1 cellular context compared by ENCODE assay signal in the genomic region with DNA sequence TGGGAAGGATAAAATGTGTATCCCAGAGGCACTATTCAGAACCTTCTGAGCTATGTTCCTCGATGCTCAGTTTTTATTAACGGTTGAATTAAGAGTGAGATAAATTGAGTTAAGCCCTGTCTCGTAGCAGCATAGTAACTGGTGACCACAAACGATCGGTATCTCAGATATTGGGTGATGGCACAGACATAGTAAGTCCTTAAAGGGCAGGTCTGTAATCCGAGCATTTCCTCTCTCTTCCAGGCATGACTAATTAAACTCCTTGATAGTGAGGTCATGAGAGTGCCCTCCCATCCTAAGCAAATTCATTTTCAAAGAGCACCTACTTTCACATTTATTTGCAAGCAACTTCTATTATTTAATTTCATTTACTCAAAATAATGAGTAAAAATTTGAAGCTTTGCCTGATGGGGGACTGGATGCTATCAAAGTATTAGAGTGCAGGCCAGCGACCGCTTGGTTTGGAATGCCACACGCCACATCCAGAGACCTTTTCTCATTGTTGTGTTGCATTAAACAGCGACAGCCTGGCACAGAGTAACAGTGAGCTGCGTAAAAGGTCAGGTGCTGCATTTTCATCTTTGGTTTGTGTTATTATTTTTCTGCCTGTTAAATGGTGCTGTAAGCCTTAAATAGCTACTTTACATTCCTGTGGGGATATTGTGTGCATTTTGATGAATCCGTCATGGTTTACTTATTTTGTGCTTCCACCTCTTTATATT.
A peak's percentile ranks its signal among the peaks of the same experiment; 100 is the strongest.
TF ChIP-seq lines count a peak whose summit lies in the region.

No MANE protein-coding gene starts in this region.

TF ChIP-seq in IMR-90, 13 proteins besides CTCF, POLR2A, EP300 and RAD21:
- TF ChIP-seq, protein P1, sequence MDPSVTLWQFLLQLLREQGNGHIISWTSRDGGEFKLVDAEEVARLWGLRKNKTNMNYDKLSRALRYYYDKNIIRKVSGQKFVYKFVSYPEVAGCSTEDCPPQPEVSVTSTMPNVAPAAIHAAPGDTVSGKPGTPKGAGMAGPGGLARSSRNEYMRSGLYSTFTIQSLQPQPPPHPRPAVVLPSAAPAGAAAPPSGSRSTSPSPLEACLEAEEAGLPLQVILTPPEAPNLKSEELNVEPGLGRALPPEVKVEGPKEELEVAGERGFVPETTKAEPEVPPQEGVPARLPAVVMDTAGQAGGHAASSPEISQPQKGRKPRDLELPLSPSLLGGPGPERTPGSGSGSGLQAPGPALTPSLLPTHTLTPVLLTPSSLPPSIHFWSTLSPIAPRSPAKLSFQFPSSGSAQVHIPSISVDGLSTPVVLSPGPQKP (IDR thresholded peaks at IDR 0.05; ENCODE audit: borderline replicate concordance, low read depth, low read length), result no peak
- TF ChIP-seq RFX5 (IDR thresholded peaks at IDR 0.05; ENCODE audit: low read depth, low read length), result peak; percentile 94
